Comparison of ENCODE assay signal across 8 cellular contexts in genomic region chr7:29194594-29195417, GRCh38. TPM values are rescaled to one million over a fixed set of nuclear protein-coding genes. Genes with fewer than 3 reads are reported as not detected.
DNase-seq lines count a peak whose midpoint lies in the region; ATAC-seq, FAIRE-seq and TF ChIP-seq lines count a peak whose summit lies in the region.

CHN2 (plus strand) TSS chr7:29194775.

- intact Hi-C loops in K562 (cut with micrococcal nuclease): no loop called here
- intact Hi-C loops in sciatic nerve (cut with DNase I): no loop called here

- H3K9me2 ChIP-seq in Karpas-422 (replicated peaks; ENCODE audit: insufficient read depth, low read length): no peaks in the 10 kb centered on the region

- TF ChIP-seq RAD21 in K562 (CRISPR knock-in tag; conservative IDR thresholded peaks at IDR 0.05 in 1 of 2, IDR thresholded peaks at IDR 0.05 in 1 of 2): no peak

- H3K36me3 ChIP-seq in Karpas-422 (ENCODE audit: insufficient read depth, low read length): no peaks in the 10 kb centered on the region
- H3K36me3 ChIP-seq in K562 (ENCODE audit: control insufficient read depth, insufficient read depth, low read length): no peaks in the 10 kb centered on the region

- no peaks in the 10 kb centered on the region for H3K79me2 ChIP-seq in Karpas-422 (ENCODE audit: low read length)
- H3K79me2 ChIP-seq in K562 (ENCODE audit: control insufficient read depth, insufficient read depth, low read length): no peaks in the 10 kb centered on the region

- TF ChIP-seq EP300 in K562 (IDR thresholded peaks at IDR 0.05; ENCODE audit: low read length): no peak

- H3K9ac ChIP-seq in Karpas-422 (ENCODE audit: low read length) (no peak within 1 kb of the TSS), K562 (ENCODE audit: insufficient read depth in 1 of 2, low read depth in 2 of 2, low read length in 2 of 2) (no peak within 1 kb of the TSS)

- BruUV-seq in K562 (replicated peaks; lab: Mats Ljungman, UMichigan): no TSS peak

- H3K27me3 ChIP-seq in Karpas-422 (ENCODE audit: low read length) (no peaks in the 10 kb centered on the region), K562 (ENCODE audit: control insufficient read depth in 2 of 2, insufficient read depth in 2 of 2, low read length in 2 of 2) (peaks cover 14 to 22% of the 10 kb centered on the region in 2 experiments; a peak in 3 of 5 replicates)

- no peak for TF ChIP-seq POLR2A in K562 (conservative IDR thresholded peaks at IDR 0.05)

- H2AFZ ChIP-seq in Karpas-422 (ENCODE audit: low read length) (no peak within 1 kb of the TSS), K562 (ENCODE audit: low read depth, low read length) (no peak within 1 kb of the TSS)

- 3% methylated on average over 41 of the region's 88 CpGs for WGBS in K562 (ENCODE audit: insufficient coverage, low coverage, missing lambda C conversion rate)

- H4K20me1 ChIP-seq in Karpas-422 (ENCODE audit: insufficient read depth, low read depth, low read length) (no peaks in the 10 kb centered on the region), K562 (replicated peaks; ENCODE audit: control insufficient read depth, insufficient read depth, low read length) (peaks cover 4% of the 10 kb centered on the region; the same call in 1 of the 2 replicates)

- DNase-seq in Daoy (ENCODE audit: low read depth) (peak; percentile 80), Karpas-422 (no peak), T follicular helper cell (ENCODE audit: low read depth) (peak; percentile 15), K562 (ENCODE audit: extremely low read depth in 1 of 4, low spot score in 3 of 4) (no peak), sciatic nerve (ENCODE audit: low spot score) (peak; percentile 73)

- no peak for TF ChIP-seq CTCF in K562 (IDR thresholded peaks at IDR 0.05 in 2 of 3, conservative IDR thresholded peaks at IDR 0.05 in 1 of 3; ENCODE audit: insufficient read depth in 2 of 3, low read depth in 1 of 3, low read length in 3 of 3)

- H3K9me1 ChIP-seq in K562 (ENCODE audit: control insufficient read depth, insufficient read depth, low read length): no peaks in the 10 kb centered on the region

- H3K4me1 ChIP-seq in Karpas-422 (ENCODE audit: low read length): peaks cover 61% of the 10 kb centered on the region
- peaks cover 0 to 11% of the 10 kb centered on the region in 2 experiments; a peak in 1 of 5 replicates for H3K4me1 ChIP-seq in K562 (replicated peaks in 1 of 2; ENCODE audit: control insufficient read depth in 2 of 2, insufficient read depth in 2 of 2, low read length in 2 of 2)

- H3K27ac ChIP-seq in Karpas-422 (ENCODE audit: low read length) (no peak within 1 kb of the TSS), K562 (ENCODE audit: extremely low read depth, low read depth, low read length) (no peak within 1 kb of the TSS)

- H3K9me3 ChIP-seq in Karpas-422 (ENCODE audit: low read length): no peaks in the 10 kb centered on the region
- no peaks in the 10 kb centered on the region for H3K9me3 ChIP-seq in K562 (replicated peaks; ENCODE audit: control insufficient read depth, insufficient read depth, low read depth, low read length)
- no peaks in the 10 kb centered on the region for H3K9me3 ChIP-seq in iPS-18c (ENCODE audit: control insufficient read depth, insufficient read depth, low read length)

- H3K4me3 ChIP-seq in Karpas-422 (ENCODE audit: low read length) (no peak within 1 kb of the TSS), K562 (no peak within 1 kb of the TSS), iPS-18c (ENCODE audit: insufficient read depth, low read depth, low read length) (peak within 1 kb of the TSS; percentile 74)

- H3K4me2 ChIP-seq in Karpas-422 (ENCODE audit: low read depth, low read length, poor library complexity, severe bottlenecking) (peak within 1 kb of the TSS; percentile 4), K562 (ENCODE audit: insufficient read depth, low read length) (no peak within 1 kb of the TSS)

- in situ Hi-C loops in K562 (cut with MboI): no loop called here

- POLR2A ChIA-PET in K562 (lab: Yijun Ruan, JAX): no interaction called here

- FAIRE-seq in K562 (lab: Jason Lieb, UNC): no peak

- CTCF ChIA-PET in K562 (lab: Yijun Ruan, JAX; ENCODE audit: low intra/inter-chr PET ratio): no interaction called here

- ATAC-seq in K562 (no peak), sciatic nerve (peak; percentile 58), GM21786 (IDR thresholded peaks at IDR 0.05; ENCODE audit: unreplicated experiment) (no peak), HG03342 (IDR thresholded peaks at IDR 0.05; ENCODE audit: unreplicated experiment) (no peak)

TF ChIP-seq in K562, 482 proteins besides CTCF, POLR2A, EP300 and RAD21:
- TF ChIP-seq CREB1 (IDR thresholded peaks at IDR 0.05) (no peak), CREB1 (CRISPR knock-in tag; IDR thresholded peaks at IDR 0.05) (no peak), PHF8 (IDR thresholded peaks at IDR 0.05; ENCODE audit: borderline replicate concordance, low read length) (peak; percentile 9; the same call in 1 of the 2 replicates), MTA1 (IDR thresholded peaks at IDR 0.05; ENCODE audit: borderline replicate concordance) (no peak), L3MBTL2 (IDR thresholded peaks at IDR 0.05) (no peak), PTTG1 (tag; IDR thresholded peaks at IDR 0.05; ENCODE audit: low read depth) (no peak), NFE2L1 (tag; IDR thresholded peaks at IDR 0.05; ENCODE audit: borderline replicate concordance, low read depth) (no peak), CREM (IDR thresholded peaks at IDR 0.05; ENCODE audit: low read depth) (no peak)

RNA-seq across cellular contexts. Expression of gene CHN2, which starts in this region (rescaled TPM):
- total RNA-seq in Daoy (2014; rRNA removed; shearing (Covaris generic)): 15.3 and 19.8 TPM in 2 replicates
- total RNA-seq in Karpas-422 (2014; rRNA removed; shearing (Covaris generic); ENCODE audit: low replicate concordance): 3.3 and 9.1 TPM in 2 replicates
- not detected in 2 replicates for total RNA-seq in K562 (2011; cell fraction: chromatin; rRNA removed; ENCODE audit: low replicate concordance)
- total RNA-seq in K562 (2011; cell fraction: nucleolus; rRNA removed): not detected in 2 replicates
- total RNA-seq in K562 (2011; cell fraction: nucleoplasm; rRNA removed): 1.5 TPM in 1 of 2 replicates, not detected in the other
- total RNA-seq in K562 (2014; rRNA removed): 0.41 and 2.1 TPM in 2 replicates
- 0.29 and 0.33 TPM in 2 replicates for total RNA-seq in K562 (2014; rRNA removed; fragmentation: Illumina TruSeq; extraction: Trizol)
- 0.29 and 0.94 TPM in 2 replicates for total RNA-seq in K562 (2015; rRNA removed; fragmentation: Illumina TruSeq; extraction: Trizol)
- 0.38 and 0.44 TPM in 2 replicates for total RNA-seq in K562 (2021)
- 4.3 TPM in 1 of 2 replicates, not detected in the other for polyA plus RNA-seq in K562 (2011; rRNA removed)
- 2.4 TPM in 1 of 2 replicates, not detected in the other for polyA plus RNA-seq in K562 (2011; cell fraction: cytosol; rRNA removed)
- polyA plus RNA-seq in K562 (2011; cell fraction: nucleus; rRNA removed): 5.2 TPM in 1 of 2 replicates, not detected in the other
- 0.18 and 0.26 TPM in 2 replicates for polyA plus RNA-seq in K562 (2012)
- 0.15 and 0.21 TPM in 2 replicates for polyA plus RNA-seq in K562 (2014; fragmentation: Illumina TruSeq; extraction: Trizol)
- under 1 TPM; 0.13 to 0.32 TPM for polyA plus RNA-seq in K562 (2014; fragmentation: Nextera tagmentation; extraction: Ambion mirVana)
- 0.12 TPM in 1 of 2 replicates, not detected in the other for polyA plus RNA-seq in K562 (2014; rRNA removed)
- 0.56 and 7.5 TPM in 2 replicates for polyA minus RNA-seq in K562 (2011; rRNA and poly(A)+ RNA removed)
- polyA minus RNA-seq in K562 (2011; cell fraction: cytosol; rRNA and poly(A)+ RNA removed): 4.1 TPM in 1 of 2 replicates, not detected in the other
- polyA minus RNA-seq in K562 (2011; cell fraction: nucleus; rRNA and poly(A)+ RNA removed): 10.6 TPM in 1 of 2 replicates, not detected in the other
- 10.9 TPM for total RNA-seq in sciatic nerve

Comparison
In these comparisons a context has a peak if more than half of its experiments do, and no peak if none do; other contexts are left out.
1. DNase-seq: peak in Daoy (single experiment), T follicular helper cell (single experiment) and sciatic nerve (single experiment); none in Karpas-422 (single experiment) and K562 (0 of 4).